ENCODE assay signal across 8 cellular contexts in genomic region chr10:112949128-112949823, GRCh38. TPM values are rescaled to one million over a fixed set of nuclear protein-coding genes. Genes with fewer than 3 reads are reported as not detected.
DNase-seq lines count a peak whose midpoint lies in the region; ATAC-seq, FAIRE-seq and TF ChIP-seq lines count a peak whose summit lies in the region.

No MANE protein-coding gene starts in this region.

- ATAC-seq in HG03135 (IDR thresholded peaks at IDR 0.05; ENCODE audit: unreplicated experiment): no peak
- ATAC-seq in GM19452 (IDR thresholded peaks at IDR 0.05; ENCODE audit: unreplicated experiment): no peak

- H3K9me3 Mint-ChIP-seq in CD14-positive monocyte (peaks cover 0 to 3% (median 0%) of the 10 kb centered on the region in 7 donors), neural crest cell (no peaks in the 10 kb centered on the region)

- H3K4me1 ChIP-seq in H1 (replicated peaks in 1 of 4; ENCODE audit: control insufficient read depth in 3 of 4, insufficient read depth in 4 of 4, low read length in 3 of 4): peaks cover 3 to 7% (median 4%) of the 10 kb centered on the region in 4 experiments; a peak in 5 of 7 replicates

- H3K27me3 Mint-ChIP-seq in CD14-positive monocyte (ENCODE audit: low read depth in 3 of 3) (peaks cover 22 to 27% (median 22%) of the 10 kb centered on the region in 3 donors), neural crest cell (ENCODE audit: low read depth) (peaks cover 15% of the 10 kb centered on the region)

- H2AFZ ChIP-seq in H1 (ENCODE audit: low read length): no peak overlapping the region

- H3K23me2 ChIP-seq in H1 (ENCODE audit: low read depth, low read length): peaks cover 7% of the 10 kb centered on the region; the same call in 1 of the 2 replicates

- H3K27ac ChIP-seq in H1 (ENCODE audit: low read depth, low read length): peak overlapping the region; percentile 46; the same call in 1 of the 2 replicates

- no peak overlapping the region for H2BK15ac ChIP-seq in H1 (ENCODE audit: low read length)

- no peak overlapping the region; a peak in 1 of 7 replicates for H3K9ac ChIP-seq in H1 (replicated peaks in 1 of 4; ENCODE audit: extremely low read depth in 1 of 4, low read depth in 3 of 4, low read length in 3 of 4)

- H4K5ac ChIP-seq in H1 (ENCODE audit: insufficient read length, low read depth, low read length): peak overlapping the region; percentile 78

- peak overlapping the region; percentile 62; the same call in 1 of the 2 replicates for H2BK20ac ChIP-seq in H1 (ENCODE audit: low read length)

- peak overlapping the region; percentile 73; the same call in 1 of the 2 replicates for H2BK12ac ChIP-seq in H1 (ENCODE audit: low read depth, low read length)

- H4K20me1 ChIP-seq in H1 (replicated peaks in 1 of 2; ENCODE audit: control insufficient read depth in 1 of 2, insufficient read depth in 2 of 2, low read length in 2 of 2): no peaks in the 10 kb centered on the region

- no peaks in the 10 kb centered on the region for H3K9me3 ChIP-seq in H1 (ENCODE audit: insufficient read depth in 2 of 2, low read depth in 1 of 2, low read length in 1 of 2)

- no peak overlapping the region for H4K8ac ChIP-seq in H1 (ENCODE audit: extremely low read depth, insufficient read depth, low read length)

- TF ChIP-seq CTCF in CD14-positive monocyte (IDR thresholded peaks at IDR 0.05): no peak
- no peak for TF ChIP-seq CTCF in NB4 (IDR thresholded peaks at IDR 0.05; ENCODE audit: low read depth, low read length)
- TF ChIP-seq CTCF in H1 (IDR thresholded peaks at IDR 0.05; ENCODE audit: control extremely low read depth in 1 of 3, insufficient read depth in 1 of 3, low read depth in 1 of 3, low read length in 3 of 3): no peak
- TF ChIP-seq CTCF in neural crest cell (conservative IDR thresholded peaks at IDR 0.05): no peak

- TF ChIP-seq POLR2A in NB4 (IDR thresholded peaks at IDR 0.05; ENCODE audit: extremely low read depth, insufficient read length): no peak
- TF ChIP-seq POLR2A in H1 (IDR thresholded peaks at IDR 0.05; ENCODE audit: control extremely low read depth in 1 of 2, low read depth in 2 of 2, low read length in 2 of 2): no peak

- POLR2A ChIA-PET in H1 (lab: Charles Lee; ENCODE audit: partially characterized antibody): interaction anchor here (1.0 to 1.8 kb wide), 4 partner anchors 8 to 18 kb away, joined by 3 to 5 read pairs (median 3); no protein-coding TSS in a partner anchor

- H2BK5ac ChIP-seq in H1 (ENCODE audit: low read depth, low read length): peak overlapping the region; percentile 72; the same call in 1 of the 2 replicates

- H3K36me3 ChIP-seq in H1 (ENCODE audit: control insufficient read depth in 2 of 4, insufficient read depth in 4 of 4, low read length in 3 of 4): peaks cover 0 to 16% (median 0%) of the 10 kb centered on the region in 4 experiments; a peak in 1 of 8 replicates

- H3K4ac ChIP-seq in H1 (replicated peaks; ENCODE audit: insufficient read length, low read depth, low read length): peak overlapping the region; percentile 75

- 33% methylated on average over 8 of the region's 10 CpGs; no CpG with 5 or more reads in 1 of the 2 experiments for WGBS in H1 (ENCODE audit: extremely low coverage in 1 of 2, insufficient coverage in 1 of 2, insufficient read length in 1 of 2, insufficient replicate concordance in 2 of 2, low coverage in 1 of 2, low lambda C conversion rate in 2 of 2, missing lambda C conversion rate in 1 of 2), 2 experiments

- peaks cover 15 to 40% of the 10 kb centered on the region in 2 experiments; a peak in 3 of 4 replicates for H3K79me2 ChIP-seq in H1 (ENCODE audit: control insufficient read depth in 1 of 2, insufficient read depth in 2 of 2, low read length in 2 of 2)

- H3K36me3 Mint-ChIP-seq in CD14-positive monocyte (peaks cover 8 to 14% of the 10 kb centered on the region in 2 donors), neural crest cell (ENCODE audit: low read depth) (no peaks in the 10 kb centered on the region)

- DNase-seq in CD14-positive monocyte (ENCODE audit: low spot score) (no peak), NB4 (ENCODE audit: low read depth) (no peak), H1 (ENCODE audit: low read depth in 1 of 2, low spot score in 2 of 2) (no peak), neural crest cell (ENCODE audit: low read depth, low spot score) (no peak), SHP77 (lab: John Stamatoyannopoulos, UW) (no peak)
- DNase-seq in central memory CD4-positive, alpha-beta T cell: no peak

- H3K79me1 ChIP-seq in H1 (ENCODE audit: low read depth, low read length): no peaks in the 10 kb centered on the region

- FAIRE-seq in H1 (lab: Jason Lieb, UNC): peak; percentile 60

- intact Hi-C loops in CD14-positive monocyte (cut with micrococcal nuclease): loop anchor here in 1 of 2 donors (2.0 kb wide), 1 partner anchor 134 kb away; no protein-coding TSS in a partner anchor

- H2AK5ac ChIP-seq in H1 (ENCODE audit: low read depth, low read length): no peak overlapping the region

- H3K4me3 ChIP-seq in NB4 (ENCODE audit: low read depth, low read length): peak overlapping the region; percentile 18
- peak overlapping the region in 2 of 4 experiments; percentile 1 to 48; a peak in 2 of 8 replicates for H3K4me3 ChIP-seq in H1 (ENCODE audit: extremely low read depth in 1 of 4, insufficient read depth in 2 of 4, low read depth in 3 of 4, low read length in 4 of 4)

- no peak overlapping the region for H3K14ac ChIP-seq in H1 (ENCODE audit: insufficient read length)

- no peak for TF ChIP-seq RAD21 in H1 (IDR thresholded peaks at IDR 0.05 in 1 of 2, conservative IDR thresholded peaks at IDR 0.05 in 1 of 2; ENCODE audit: low read depth in 2 of 2, low read length in 2 of 2)

- H3K4me2 ChIP-seq in H1 (ENCODE audit: insufficient read depth in 1 of 2, low read depth in 2 of 2, low read length in 2 of 2): peak overlapping the region; percentile 51 to 60

- H4K91ac ChIP-seq in H1 (replicated peaks; ENCODE audit: insufficient read length, low read length): peak overlapping the region; percentile 73

- H2BK120ac ChIP-seq in H1 (replicated peaks; ENCODE audit: low read depth, low read length): peak overlapping the region; percentile 47

- H3K23ac ChIP-seq in H1 (ENCODE audit: insufficient read length): no peak overlapping the region

- H3K27me3 ChIP-seq in H1 (replicated peaks in 1 of 4; ENCODE audit: control insufficient read depth in 3 of 4, extremely low read depth in 1 of 4, insufficient read depth in 3 of 4, low read length in 3 of 4): no peaks in the 10 kb centered on the region

- H3K4me3 Mint-ChIP-seq in CD14-positive monocyte: peak overlapping the region; percentile 99
- H3K4me3 Mint-ChIP-seq in neural crest cell: peak overlapping the region; percentile 98

- no peak overlapping the region; the same call in 1 of the 2 replicates for H3K18ac ChIP-seq in H1 (ENCODE audit: extremely low read depth, low read length)

- H3K27ac Mint-ChIP-seq in CD14-positive monocyte: peak overlapping the region in 4 of 7 donors; percentile 54 to 99 (median 98)
- H3K27ac Mint-ChIP-seq in neural crest cell (ENCODE audit: unreplicated experiment): peak overlapping the region; percentile 82

- peak overlapping the region; percentile 62 for H3K56ac ChIP-seq in H1 (replicated peaks; ENCODE audit: insufficient read length, low read depth, low read length)

- H3K4me1 Mint-ChIP-seq in CD14-positive monocyte (peaks cover 37% of the 10 kb centered on the region), neural crest cell (peaks cover 50% of the 10 kb centered on the region)

- CTCF ChIA-PET in H1 (lab: Charles Lee; ENCODE audit: partially characterized antibody): interaction anchor here (0.7 to 1.0 kb wide), 2 partner anchors 19 to 918 kb away, joined by 3 to 4 read pairs; no protein-coding TSS in a partner anchor

- no peak for TF ChIP-seq EP300 in H1 (IDR thresholded peaks at IDR 0.05; ENCODE audit: borderline replicate concordance in 1 of 2, low read depth in 2 of 2, low read length in 2 of 2)

TF ChIP-seq in H1, 55 proteins besides CTCF, POLR2A, EP300 and RAD21:
- 0 out of 2 replicates have a peak, but pooled peaks have one; percentile 28 for TF ChIP-seq TAF1 (IDR thresholded peaks at IDR 0.05; ENCODE audit: low read depth, low read length)
- no peak for TF ChIP-seq FOSL1 (IDR thresholded peaks at IDR 0.05; ENCODE audit: insufficient read depth, low read depth, low read length)

RNA-seq across cellular contexts. Expression of gene TCF7L2, which starts 0.8 kb away (rescaled TPM):
- polyA plus RNA-seq in CD14-positive monocyte (1 to 10 TPM; 2.1 to 6.1 TPM), H1 (2011; rRNA removed) (33.9 and 52.6 TPM in 2 replicates)
- 63.7 and 67.3 TPM in 2 replicates for total RNA-seq in H1 (2021; fragmentation: NEBNext Ultra II Directional; extraction: Animal tissue kit (Norgen Biotek cat#: 25700))
- 15.1 TPM for polyA plus RNA-seq in H1 (2011; cell fraction: cytosol; rRNA removed)
- 89.0 TPM for polyA plus RNA-seq in H1 (2011; cell fraction: nucleus; rRNA removed)
- polyA plus RNA-seq in H1 (2012, experiment 1 of 2): 60.9 to 109 TPM (median 93.0 TPM) in 4 replicates
- polyA plus RNA-seq in H1 (2012, experiment 2 of 2): 26.5 TPM
- polyA plus RNA-seq in H1 (2013, experiment 1 of 2): 79.6 TPM
- polyA plus RNA-seq in H1 (2013, experiment 2 of 2): 75.5 TPM
- polyA minus RNA-seq in H1 (2011; rRNA and poly(A)+ RNA removed): 33.9 and 38.1 TPM in 2 replicates
- polyA minus RNA-seq in H1 (2011; cell fraction: cytosol; rRNA and poly(A)+ RNA removed): 58.9 TPM
- 106 TPM for polyA minus RNA-seq in H1 (2011; cell fraction: nucleus; rRNA and poly(A)+ RNA removed)
- total RNA-seq in neural crest cell: 34.8 and 39.7 TPM in 2 replicates
